ENCODE assay signal across 1 cellular context in the genomic region with DNA sequence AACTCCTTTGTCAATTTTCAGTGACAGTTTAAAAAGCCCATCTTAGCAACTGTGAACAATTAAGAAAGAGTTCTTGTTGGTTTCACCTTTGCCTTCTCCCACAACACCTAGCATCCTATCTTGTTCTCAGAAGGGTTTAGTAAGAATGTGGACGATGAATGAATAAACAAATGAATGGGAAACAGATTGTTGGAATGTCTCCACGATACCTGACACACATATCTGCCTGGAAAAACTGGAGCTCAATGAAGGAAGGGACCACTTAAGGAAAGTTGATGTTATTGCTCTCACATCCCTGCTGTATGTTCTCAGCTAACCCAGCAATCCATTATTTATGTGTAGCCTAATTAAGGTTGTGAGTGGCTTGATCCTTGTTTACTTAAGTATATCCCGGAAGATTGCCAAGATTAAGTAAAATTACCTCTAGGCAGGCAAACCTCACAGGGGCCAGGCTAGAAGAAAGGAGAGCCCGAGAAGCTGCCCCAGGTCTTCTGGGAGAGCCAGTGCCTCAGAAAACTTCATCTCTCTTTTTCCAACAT.
TF ChIP-seq lines count a peak whose summit lies in the region.

No MANE protein-coding gene starts in this region.

TF ChIP-seq in HEK293, 187 proteins besides CTCF, POLR2A, EP300 and RAD21 (continued from another document):
- TF ChIP-seq PRDM6 (tag by site-specific recombination; IDR thresholded peaks at IDR 0.05) (0 out of 2 replicates have a peak, but pooled peaks have one; percentile 10), TCF7L2 (IDR thresholded peaks at IDR 0.05; ENCODE audit: borderline replicate concordance, low read depth, low read length) (peak; percentile 89), ZNF610 (tag by site-specific recombination; IDR thresholded peaks at IDR 0.05; ENCODE audit: borderline replicate concordance) (no peak), IKZF3 (tag by site-specific recombination; IDR thresholded peaks at IDR 0.05) (0 out of 2 replicates have a peak, but pooled peaks have one; percentile 39)
